ENCODE assay signal across 10 cellular contexts in genomic region chr6:136031982-136032381, GRCh38.
A peak's percentile ranks its signal among the peaks of the same experiment; 100 is the strongest.
DNase-seq lines count a peak whose midpoint lies in the region; TF ChIP-seq lines count a peak whose summit lies in the region.
"Had no signal": no experiment of that assay in that cellular context is flagged by ENCODE, and none has a peak within 500 bp of the region (broad histone marks: within the 10 kb centered on the region; RNA-seq: fewer than 3 reads in every experiment).

No MANE protein-coding gene starts in this region.

- no peaks in the 10 kb centered on the region for H3K27me3 Mint-ChIP-seq in endodermal cell (ENCODE audit: insufficient read depth)
- H3K27me3 Mint-ChIP-seq in progenitor cell of endocrine pancreas = peaks cover 1% of the 10 kb centered on the region
- H3K27me3 Mint-ChIP-seq: stimulated activated naive CD8-positive, alpha-beta T cell treated with anti-CD3 and anti-CD28 coated beads, Interleukin-15, amount 100 ng/mL, for 72 hours had no signal

- H3K23ac ChIP-seq in mesendoderm (ENCODE audit: low read length) = no peak overlapping the region

- H3K36me3 Mint-ChIP-seq in endodermal cell (ENCODE audit: low read depth) (no peaks in the 10 kb centered on the region), progenitor cell of endocrine pancreas (ENCODE audit: insufficient read depth) (no peaks in the 10 kb centered on the region)

- no peaks in the 10 kb centered on the region for H3K4me1 ChIP-seq in endodermal cell (ENCODE audit: control insufficient read depth, insufficient read depth, low read length)
- no peaks in the 10 kb centered on the region for H3K4me1 ChIP-seq in mesendoderm (ENCODE audit: control insufficient read depth, low read depth, low read length)

- H3K9me3 ChIP-seq in MG63 (no peaks in the 10 kb centered on the region), endodermal cell (ENCODE audit: control insufficient read depth, low read length) (no peaks in the 10 kb centered on the region)

- H2AK5ac ChIP-seq in mesendoderm (ENCODE audit: low read length) = no peak overlapping the region

- no peaks in the 10 kb centered on the region for H3K79me1 ChIP-seq in mesendoderm (ENCODE audit: low read length)

- no peak overlapping the region for H4K8ac ChIP-seq in mesendoderm (ENCODE audit: low read depth, low read length)

- H3K4me2 ChIP-seq in mesendoderm (ENCODE audit: low read length) = no peak overlapping the region

- no peak overlapping the region for H3K27ac Mint-ChIP-seq in endodermal cell
- H3K27ac Mint-ChIP-seq in progenitor cell of endocrine pancreas = no peak overlapping the region
- H3K27ac Mint-ChIP-seq: activated T-cell treated with anti-CD3 and anti-CD28 coated beads, Interleukin-2, amount 50 U/mL, for 72 hours; stimulated activated naive CD8-positive, alpha-beta T cell treated with anti-CD3 and anti-CD28 coated beads, Interleukin-15, amount 100 ng/mL, for 72 hours had no signal

- no peak overlapping the region for H3K4me3 Mint-ChIP-seq in endodermal cell
- no peak overlapping the region for H3K4me3 Mint-ChIP-seq in progenitor cell of endocrine pancreas (ENCODE audit: low read depth)
- H3K4me3 Mint-ChIP-seq: activated T-cell treated with anti-CD3 and anti-CD28 coated beads, Interleukin-2, amount 50 U/mL, for 72 hours; stimulated activated naive CD8-positive, alpha-beta T cell treated with anti-CD3 and anti-CD28 coated beads, Interleukin-15, amount 100 ng/mL, for 72 hours had no signal

- peak; percentile 18 for TF ChIP-seq CTCF in GM12865 (IDR thresholded peaks at IDR 0.05; ENCODE audit: insufficient read depth, low read depth, low read length, missing control alignments)
- TF ChIP-seq CTCF in endodermal cell (conservative IDR thresholded peaks at IDR 0.05) = peak; percentile 53
- TF ChIP-seq CTCF in progenitor cell of endocrine pancreas (IDR thresholded peaks at IDR 0.05; ENCODE audit: unreplicated experiment) = peak; percentile 42

- no peak overlapping the region for H4K5ac ChIP-seq in mesendoderm (ENCODE audit: low read length)

- no peak overlapping the region for H3K9ac ChIP-seq in endodermal cell (ENCODE audit: extremely low read depth, low read length, poor library complexity, severe bottlenecking)
- no peak overlapping the region for H3K9ac ChIP-seq in mesendoderm (ENCODE audit: low read length)

- H3K9me3 Mint-ChIP-seq in endodermal cell (no peaks in the 10 kb centered on the region), progenitor cell of endocrine pancreas (ENCODE audit: low read depth) (no peaks in the 10 kb centered on the region)
- H3K9me3 Mint-ChIP-seq: activated T-cell treated with anti-CD3 and anti-CD28 coated beads, Interleukin-2, amount 50 U/mL, for 72 hours; stimulated activated naive CD8-positive, alpha-beta T cell treated with anti-CD3 and anti-CD28 coated beads, Interleukin-15, amount 100 ng/mL, for 72 hours had no signal

- DNase-seq in GM12865 (ENCODE audit: low read depth) = peak; percentile 4
- peak; percentile 32 for DNase-seq in MG63
- no peak for DNase-seq in endodermal cell
- DNase-seq in progenitor cell of endocrine pancreas (ENCODE audit: low spot score, unreplicated experiment) = no peak
- no peak for DNase-seq in mesendoderm
- no peak for DNase-seq in activated T-cell treated with anti-CD3 and anti-CD28 coated beads, Interleukin-2, amount 50 U/mL, for 48 hours
- DNase-seq in NCI-H345 treated with DMSO at 0.1 percent for 48 hours (lab: John Stamatoyannopoulos, UW; ENCODE audit: unreplicated experiment) = no peak
- DNase-seq in amygdala (lab: John Stamatoyannopoulos, UW) = no peak
- DNase-seq: stimulated activated naive CD8-positive, alpha-beta T cell treated with anti-CD3 and anti-CD28 coated beads, Interleukin-15, amount 100 ng/mL, for 72 hours had no signal

- H2BK120ac ChIP-seq in mesendoderm (ENCODE audit: low read depth, low read length) = no peak overlapping the region

- H3K4me1 Mint-ChIP-seq in endodermal cell (no peaks in the 10 kb centered on the region), progenitor cell of endocrine pancreas (ENCODE audit: low read depth) (peaks cover 4% of the 10 kb centered on the region)

- H3K4me3 ChIP-seq in GM12865 (ENCODE audit: low read depth, low read length) = no peak overlapping the region
- no peak overlapping the region for H3K4me3 ChIP-seq in MG63
- no peak overlapping the region for H3K4me3 ChIP-seq in endodermal cell (ENCODE audit: low read length)
- H3K4me3 ChIP-seq in mesendoderm (ENCODE audit: low read length) = no peak overlapping the region

- no peaks in the 10 kb centered on the region for H3K79me2 ChIP-seq in mesendoderm (ENCODE audit: control insufficient read depth, insufficient read depth, low read length)

- no peak overlapping the region for H3K56ac ChIP-seq in mesendoderm (ENCODE audit: low read length)

- no peak overlapping the region for H2BK5ac ChIP-seq in mesendoderm (ENCODE audit: low read length)

- H3K36me3 ChIP-seq in MG63 (no peaks in the 10 kb centered on the region), endodermal cell (ENCODE audit: control insufficient read depth, insufficient read depth, low read length) (no peaks in the 10 kb centered on the region), mesendoderm (ENCODE audit: control insufficient read depth, insufficient read depth, low read length) (no peaks in the 10 kb centered on the region)

- no peak overlapping the region for H3K27ac ChIP-seq in endodermal cell (ENCODE audit: low read depth, low read length)
- no peak overlapping the region for H3K27ac ChIP-seq in mesendoderm (ENCODE audit: low read depth, low read length)

- H3K27me3 ChIP-seq in MG63 (no peaks in the 10 kb centered on the region), endodermal cell (ENCODE audit: control insufficient read depth, insufficient read depth, low read length, poor library complexity, severe bottlenecking) (no peaks in the 10 kb centered on the region), mesendoderm (ENCODE audit: insufficient read depth, low read length, poor library complexity) (no peaks in the 10 kb centered on the region)

- H3K4ac ChIP-seq in mesendoderm (ENCODE audit: low read depth, low read length) = no peak overlapping the region

- H2BK15ac ChIP-seq in mesendoderm (replicated peaks; ENCODE audit: low read depth) = no peak overlapping the region

- H3K18ac ChIP-seq in mesendoderm (ENCODE audit: low read length) = no peak overlapping the region

Comparison
In these comparisons a context has a peak if more than half of its experiments do, and no peak if none do; other contexts are left out.
1. DNase-seq: peak in GM12865 (single experiment) and MG63 (single experiment); none in endodermal cell (single experiment), progenitor cell of endocrine pancreas (single experiment), mesendoderm (single experiment), activated T-cell treated with anti-CD3 and anti-CD28 coated beads, Interleukin-2, amount 50 U/mL, for 48 hours (0 of 2), NCI-H345 treated with DMSO at 0.1 percent for 48 hours (single experiment) and amygdala (0 of 56).
2. Peak in every context shown above with its lines, with median percentiles within 50 percentile points of each other: CTCF ChIP-seq.